22 cellular contexts compared by ENCODE assay signal in genomic region chr11:2686360-2687222, GRCh38.
"Had no signal": no experiment of that assay in that cellular context is flagged by ENCODE, and none has a peak within 500 bp of the region (broad histone marks: within the 10 kb centered on the region; RNA-seq: fewer than 3 reads in every experiment).

No MANE protein-coding gene starts in this region.

- ATAC-seq: activated CD8-positive, alpha-beta memory T cell treated with anti-CD3 and anti-CD28 coated beads, Interleukin-2, amount 10 ng/mL, durations not matched to agents 7 days and 5 days; activated naive CD4-positive, alpha-beta T cell treated with anti-CD3 and anti-CD28 coated beads, Interleukin-2, amount 50 U/mL, for 72 hours; activated T-cell treated with anti-CD3 and anti-CD28 coated beads, Interleukin-2, amount 50 U/mL, for 4 hours; gastrocnemius medialis; left colon; mucosa of descending colon; naive thymus-derived CD8-positive, alpha-beta T cell had no signal

- H3K9me3 Mint-ChIP-seq: activated CD4-positive, alpha-beta memory T cell treated with anti-CD3 and anti-CD28 coated beads for 36 hours; activated naive CD4-positive, alpha-beta T cell treated with anti-CD3 and anti-CD28 coated beads, Interleukin-2, amount 50 U/mL, for 72 hours; activated T-cell treated with anti-CD3 and anti-CD28 coated beads, Interleukin-2, amount 50 U/mL, for 4 hours; naive thymus-derived CD8-positive, alpha-beta T cell; T-helper 2 cell treated with Interferon-gamma antibody and Interleukin-4, amounts not matched to agents 5 μg/mL and 100 μg/mL, for 36 hours had no signal

- H3K4me1 ChIP-seq: breast epithelium had no signal

- H3K4me3 ChIP-seq: breast epithelium, gastrocnemius medialis, heart left ventricle, mucosa of descending colon, skin epidermis had no signal

- H3K4me3 Mint-ChIP-seq: activated CD4-positive, alpha-beta memory T cell treated with anti-CD3 and anti-CD28 coated beads for 36 hours; activated CD8-positive, alpha-beta memory T cell treated with anti-CD3 and anti-CD28 coated beads, Interleukin-2, amount 10 ng/mL, durations not matched to agents 7 days and 5 days; activated T-cell treated with anti-CD3 and anti-CD28 coated beads, Interleukin-2, amount 50 U/mL, for 4 hours; naive thymus-derived CD8-positive, alpha-beta T cell; T-helper 2 cell treated with Interferon-gamma antibody and Interleukin-4, amounts not matched to agents 5 μg/mL and 100 μg/mL, for 36 hours had no signal

- H3K36me3 ChIP-seq: breast epithelium, gastrocnemius medialis had no signal

- H3K27me3 Mint-ChIP-seq: activated CD4-positive, alpha-beta memory T cell treated with anti-CD3 and anti-CD28 coated beads for 36 hours; activated CD8-positive, alpha-beta memory T cell treated with anti-CD3 and anti-CD28 coated beads, Interleukin-2, amount 10 ng/mL, durations not matched to agents 7 days and 5 days; naive thymus-derived CD8-positive, alpha-beta T cell had no signal

- H3K27ac Mint-ChIP-seq: activated CD4-positive, alpha-beta memory T cell treated with anti-CD3 and anti-CD28 coated beads for 36 hours; activated CD8-positive, alpha-beta memory T cell treated with anti-CD3 and anti-CD28 coated beads, Interleukin-2, amount 10 ng/mL, durations not matched to agents 7 days and 5 days; naive thymus-derived CD8-positive, alpha-beta T cell; T-helper 2 cell treated with Interferon-gamma antibody and Interleukin-4, amounts not matched to agents 5 μg/mL and 100 μg/mL, for 36 hours had no signal

- H3K27ac ChIP-seq: gastrocnemius medialis, neutrophil, skin epidermis had no signal

- H3K27me3 ChIP-seq: breast epithelium, gastrocnemius medialis, heart left ventricle, neutrophil had no signal

- H3K36me3 Mint-ChIP-seq: activated CD4-positive, alpha-beta memory T cell treated with anti-CD3 and anti-CD28 coated beads for 36 hours; activated CD8-positive, alpha-beta memory T cell treated with anti-CD3 and anti-CD28 coated beads, Interleukin-2, amount 10 ng/mL, durations not matched to agents 7 days and 5 days; activated naive CD4-positive, alpha-beta T cell treated with anti-CD3 and anti-CD28 coated beads, Interleukin-2, amount 50 U/mL, for 72 hours had no signal

- H3K9me3 ChIP-seq: breast epithelium, gastrocnemius medialis, heart left ventricle, mucosa of descending colon, neutrophil had no signal

- DNase-seq: activated CD4-positive, alpha-beta memory T cell treated with anti-CD3 and anti-CD28 coated beads for 36 hours; activated CD4-positive, alpha-beta T cell treated with anti-CD3 and anti-CD28 coated beads for 1 hour; activated CD8-positive, alpha-beta memory T cell treated with anti-CD3 and anti-CD28 coated beads, Interleukin-2, amount 10 ng/mL, durations not matched to agents 7 days and 5 days; activated gamma-delta T cell; activated T-cell treated with anti-CD3 and anti-CD28 coated beads, Interleukin-2, amount 50 U/mL, for 4 hours; erythroblast; heart left ventricle; mucosa of descending colon; retina; SIG-M5; stimulated activated CD4-positive, alpha-beta T cell treated with anti-CD3 and anti-CD28 coated beads, Interleukin-4, amount 100 ng/mL, for 4 hours; stimulated activated CD8-positive, alpha-beta memory T cell treated with anti-CD3 and anti-CD28 coated beads, Interleukin-4, amount 100 ng/mL, for 48 hours; stimulated activated naive CD4-positive, alpha-beta T cell treated with Interleukin-2 at 50 U/mL for 16 hours; trophoblast cell had no signal

- H3K4me1 Mint-ChIP-seq: activated CD8-positive, alpha-beta memory T cell treated with anti-CD3 and anti-CD28 coated beads, Interleukin-2, amount 10 ng/mL, durations not matched to agents 7 days and 5 days had no signal
